17 cellular contexts compared by ENCODE assay signal in the genomic region with DNA sequence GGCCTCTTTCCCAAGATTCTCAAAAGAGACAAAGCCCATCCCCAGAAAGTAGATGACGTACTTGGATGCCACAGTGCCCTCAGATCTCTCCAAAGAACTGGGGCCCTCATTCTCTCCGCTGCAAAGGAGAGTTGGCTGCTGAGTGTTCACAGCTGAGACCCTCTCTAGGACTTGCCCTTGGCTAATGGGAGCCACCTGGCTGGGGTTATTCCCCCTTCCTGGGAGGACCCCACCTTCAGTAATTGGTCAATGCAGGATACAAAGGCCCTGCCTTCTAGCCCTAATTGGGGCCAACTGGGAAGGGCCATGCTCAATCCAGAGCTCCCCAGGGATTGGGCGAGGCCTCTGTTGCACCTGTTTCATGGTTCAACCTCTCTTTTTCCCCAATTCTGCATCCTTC. TPM values are rescaled to one million over a fixed set of nuclear protein-coding genes. Genes with fewer than 3 reads are reported as not detected.
DNase-seq lines count a peak whose midpoint lies in the region; ATAC-seq and TF ChIP-seq lines count a peak whose summit lies in the region.
"Had no signal": no experiment of that assay in that cellular context is flagged by ENCODE, and none has a peak within 500 bp of the region (broad histone marks: within the 10 kb centered on the region; RNA-seq: fewer than 3 reads in every experiment).

No MANE protein-coding gene starts in this region.

- H3K27ac ChIP-seq in MM.1S (ENCODE audit: low read length) (no peak overlapping the region), WERI-Rb-1 (no peak overlapping the region)
- H3K27ac ChIP-seq: BLaER1 treated with 17β-estradiol and CSF1 and Interleukin-3, amounts not matched to agents 10 nM and 100 nM had no signal

- H3K4me3 ChIP-seq in MM.1S (ENCODE audit: low read length) (no peak overlapping the region), WERI-Rb-1 (ENCODE audit: low read depth, low read length) (no peak overlapping the region)
- H3K4me3 ChIP-seq: BLaER1 treated with 17β-estradiol and CSF1 and Interleukin-3, amounts not matched to agents 10 nM and 100 nM; GM23338 had no signal

- H3K36me3 ChIP-seq in MM.1S (replicated peaks; ENCODE audit: insufficient read depth, low read length) (no peaks in the 10 kb centered on the region), WERI-Rb-1 (no peaks in the 10 kb centered on the region)
- H3K36me3 ChIP-seq: BLaER1 treated with 17β-estradiol and CSF1 and Interleukin-3, amounts not matched to agents 10 nM and 100 nM had no signal

- H3K4me1 ChIP-seq in MM.1S (ENCODE audit: low read length) = peaks cover 11% of the 10 kb centered on the region

- H3K4me3 Mint-ChIP-seq in osteocyte (ENCODE audit: unreplicated experiment) = no peak overlapping the region
- H3K4me3 Mint-ChIP-seq: B cell; CD8-positive, alpha-beta T cell; GM23338 had no signal

- H3K27me3 Mint-ChIP-seq in osteocyte (ENCODE audit: unreplicated experiment) = no peaks in the 10 kb centered on the region
- H3K27me3 Mint-ChIP-seq: B cell had no signal

- H3K4me2 ChIP-seq in MM.1S (ENCODE audit: low read depth, low read length) = peak overlapping the region; percentile 19; the same call in 1 of the 2 replicates
- H3K4me2 ChIP-seq: GM23338 had no signal

- no peaks in the 10 kb centered on the region for H3F3A ChIP-seq in MM.1S (ENCODE audit: insufficient read depth, low read length)

- TF ChIP-seq CTCF in MM.1S (IDR thresholded peaks at IDR 0.05; ENCODE audit: low read length) (no peak), WERI-Rb-1 (IDR thresholded peaks at IDR 0.05; ENCODE audit: low read depth, low read length) (no peak), osteocyte (IDR thresholded peaks at IDR 0.05) (no peak)

- H3K9me3 ChIP-seq in MM.1S (replicated peaks; ENCODE audit: insufficient read depth, low read length) (no peaks in the 10 kb centered on the region), WERI-Rb-1 (ENCODE audit: severe bottlenecking) (peaks cover 5% of the 10 kb centered on the region)
- H3K9me3 ChIP-seq: BLaER1 treated with 17β-estradiol and CSF1 and Interleukin-3, amounts not matched to agents 10 nM and 100 nM had no signal

- H3K9ac ChIP-seq in MM.1S (ENCODE audit: low read length) = no peak overlapping the region
- H3K9ac ChIP-seq: BLaER1 treated with 17β-estradiol and CSF1 and Interleukin-3, amounts not matched to agents 10 nM and 100 nM had no signal

- H3K4me1 Mint-ChIP-seq in osteocyte (ENCODE audit: unreplicated experiment) = peaks cover 2% of the 10 kb centered on the region
- H3K4me1 Mint-ChIP-seq: B cell had no signal

- H4K20me1 ChIP-seq in MM.1S (ENCODE audit: insufficient read depth, low read length) = no peaks in the 10 kb centered on the region
- H4K20me1 ChIP-seq: BLaER1 treated with 17β-estradiol and CSF1 and Interleukin-3, amounts not matched to agents 10 nM and 100 nM had no signal

- ATAC-seq in HG02642 (IDR thresholded peaks at IDR 0.05; ENCODE audit: poor library complexity, unreplicated experiment) = no peak
- ATAC-seq: CD8-positive, alpha-beta T cell; GM23338; HCT116 had no signal

- no peaks in the 10 kb centered on the region for H3K9me2 ChIP-seq in MM.1S (replicated peaks; ENCODE audit: insufficient read depth, low read length)

- H3K9me3 Mint-ChIP-seq in osteocyte (ENCODE audit: unreplicated experiment) = no peaks in the 10 kb centered on the region
- H3K9me3 Mint-ChIP-seq: CD8-positive, alpha-beta T cell; GM23338 had no signal

- no peaks in the 10 kb centered on the region for H3K79me2 ChIP-seq in MM.1S (ENCODE audit: low read length)

- H3K27me3 ChIP-seq in MM.1S (replicated peaks; ENCODE audit: insufficient read depth, low read length) (no peaks in the 10 kb centered on the region), WERI-Rb-1 (ENCODE audit: insufficient read depth, low read depth, severe bottlenecking) (no peaks in the 10 kb centered on the region)
- H3K27me3 ChIP-seq: BLaER1 treated with 17β-estradiol and CSF1 and Interleukin-3, amounts not matched to agents 10 nM and 100 nM had no signal

- no peaks in the 10 kb centered on the region for H3K36me3 Mint-ChIP-seq in osteocyte (ENCODE audit: unreplicated experiment)
- H3K36me3 Mint-ChIP-seq: CD8-positive, alpha-beta T cell had no signal

- 0 out of 2 replicates have a peak overlapping the region, but pooled peaks have one; percentile 1 for H2AFZ ChIP-seq in MM.1S (ENCODE audit: low read length)
- H2AFZ ChIP-seq: GM23338 had no signal

- no peak overlapping the region for H3K27ac Mint-ChIP-seq in osteocyte (ENCODE audit: unreplicated experiment)
- H3K27ac Mint-ChIP-seq: B cell; CD8-positive, alpha-beta T cell; GM23338 had no signal

- DNase-seq in activated effector memory CD4-positive, alpha-beta T cell treated with anti-CD3 and anti-CD28 coated beads, Interleukin-2, amount 50 U/mL, for 16 hours = peak; percentile 42
- DNase-seq in activated effector memory CD4-positive, alpha-beta T cell treated with Interleukin-2 at 50 U/mL for 16 hours = no peak
- DNase-seq in MM.1S (no peak), WERI-Rb-1 (peak; percentile 5), osteocyte (ENCODE audit: extremely low spot score, unreplicated experiment) (peak; percentile 57), RKO (ENCODE audit: low spot score) (no peak)
- DNase-seq in activated naive CD4-positive, alpha-beta T cell treated with anti-CD3 and anti-CD28 coated beads, Interleukin-2, amount 50 U/mL, for 16 hours = no peak
- DNase-seq: Calu3, DMS79 treated with DMSO at 0.1 percent for 48 hours, GF-D8, IMR-90 had no signal

RNA-seq across cellular contexts. Expression of a gene that starts 39.2 kb away (rescaled TPM):
- total RNA-seq in osteocyte = 154 and 170 TPM in 2 replicates

Comparison
In these comparisons a context has a peak if more than half of its experiments do, and no peak if none do; other contexts are left out.
1. DNase-seq: peak in activated effector memory CD4-positive, alpha-beta T cell treated with anti-CD3 and anti-CD28 coated beads, Interleukin-2, amount 50 U/mL, for 16 hours (single experiment), WERI-Rb-1 (single experiment) and osteocyte (single experiment); none in activated effector memory CD4-positive, alpha-beta T cell treated with Interleukin-2 at 50 U/mL for 16 hours (single experiment), MM.1S (single experiment), activated naive CD4-positive, alpha-beta T cell treated with anti-CD3 and anti-CD28 coated beads, Interleukin-2, amount 50 U/mL, for 16 hours (single experiment) and RKO (single experiment).